Comparison of ENCODE assay signal across 8 cellular contexts in genomic region chr12:57764662-57765002, GRCh38. TPM values are rescaled to one million over a fixed set of nuclear protein-coding genes. Genes with fewer than 3 reads are reported as not detected.
A peak's percentile ranks its signal among the peaks of the same experiment; 100 is the strongest.
DNase-seq lines count a peak whose midpoint lies in the region; ATAC-seq, FAIRE-seq and TF ChIP-seq lines count a peak whose summit lies in the region.

No MANE protein-coding gene starts in this region.

- H3K4me1 Mint-ChIP-seq in astrocyte (ENCODE audit: low read depth, unreplicated experiment): peaks cover 5% of the 10 kb centered on the region

- H3K36me3 Mint-ChIP-seq in astrocyte (ENCODE audit: low read depth, unreplicated experiment): peaks cover 20% of the 10 kb centered on the region

- H2AFZ ChIP-seq in astrocyte (ENCODE audit: low read depth, low read length): peak overlapping the region; percentile 49

- H3K79me2 ChIP-seq in astrocyte (ENCODE audit: insufficient read depth, low read length): no peaks in the 10 kb centered on the region

- intact Hi-C loops in mucosa of descending colon (cut with DNase I, micrococcal nuclease): no loop called here

- H3K9me3 ChIP-seq in astrocyte (ENCODE audit: insufficient read depth, low read depth, low read length) (no peaks in the 10 kb centered on the region), mucosa of descending colon (no peaks in the 10 kb centered on the region)

- H3K27ac Mint-ChIP-seq in astrocyte (ENCODE audit: unreplicated experiment): no peak overlapping the region

- peak overlapping the region; percentile 80 for H3K4me2 ChIP-seq in astrocyte (ENCODE audit: low read length)

- DNase-seq in DMS53 (lab: John Stamatoyannopoulos, UW) (peak; percentile 89), astrocyte (ENCODE audit: low read depth) (no peak), mucosa of descending colon (peak in 2 of 3 donors; percentile 54 to 69), SIG-M5 (lab: John Stamatoyannopoulos, UW) (no peak), NCI-H1417 (lab: John Stamatoyannopoulos, UW) (no peak), G401 (ENCODE audit: low spot score) (no peak)

- H3K27me3 Mint-ChIP-seq in astrocyte (ENCODE audit: low read depth, unreplicated experiment): peaks cover 50% of the 10 kb centered on the region

- no peaks in the 10 kb centered on the region for H3K9me3 Mint-ChIP-seq in astrocyte (ENCODE audit: unreplicated experiment)

- H3K27me3 ChIP-seq in astrocyte (ENCODE audit: insufficient read depth, low read length): peaks cover 36% of the 10 kb centered on the region

- H3K9ac ChIP-seq in astrocyte (ENCODE audit: low read length): peak overlapping the region; percentile 31

- H4K20me1 ChIP-seq in astrocyte (ENCODE audit: insufficient read depth, low read length): peaks cover 10% of the 10 kb centered on the region

- H3K4me3 Mint-ChIP-seq in astrocyte (ENCODE audit: unreplicated experiment): no peak overlapping the region

- in situ Hi-C loops in G401 (cut with HindIII; ENCODE audit: low sequenced_read_pairs): no loop called here

- H3K27ac ChIP-seq in astrocyte (ENCODE audit: low read depth, low read length): no peak overlapping the region

- no peak for FAIRE-seq in astrocyte (lab: Jason Lieb, UNC)

- peaks cover 26% of the 10 kb centered on the region for H3K4me1 ChIP-seq in astrocyte (ENCODE audit: insufficient read depth, low read length)
- peaks cover 20% of the 10 kb centered on the region for H3K4me1 ChIP-seq in mucosa of descending colon (ENCODE audit: low read depth)

- TF ChIP-seq CTCF in astrocyte (IDR thresholded peaks at IDR 0.05; ENCODE audit: insufficient read depth, low read depth, low read length) (no peak), mucosa of descending colon (IDR thresholded peaks at IDR 0.05) (no peak)

- ATAC-seq in HG03066 (IDR thresholded peaks at IDR 0.05; ENCODE audit: low read depth, unreplicated experiment) (peak; percentile 15), mucosa of descending colon (peak; percentile 67), HG03097 (IDR thresholded peaks at IDR 0.05; ENCODE audit: low FRiP score, unreplicated experiment) (no peak)

- H3K4me3 ChIP-seq in astrocyte (ENCODE audit: insufficient read depth, low read depth, low read length): peak overlapping the region; percentile 44
- no peak overlapping the region for H3K4me3 ChIP-seq in mucosa of descending colon

- H3K36me3 ChIP-seq in astrocyte (ENCODE audit: insufficient read depth, low read length) (no peaks in the 10 kb centered on the region), mucosa of descending colon (ENCODE audit: low read depth) (no peaks in the 10 kb centered on the region)

RNA-seq across cellular contexts. Expression of gene CYP27B1, which starts 2.2 kb away (rescaled TPM):
- total RNA-seq in astrocyte (1.5 TPM in 2 replicates), mucosa of descending colon (1 to 10 TPM; 1.2 to 2.1 (median 1.4) TPM)
- total RNA-seq in G401 (2014; rRNA removed; shearing (Covaris generic)): 0.18 and 3.9 TPM in 2 replicates

RNA-seq across cellular contexts. Expression of gene METTL1, which starts 7.3 kb away (rescaled TPM):
- total RNA-seq in astrocyte (21.1 and 25.7 TPM in 2 replicates), mucosa of descending colon (10 to 100 TPM; 10.1 to 15.3 (median 10.6) TPM)
- 15.6 and 30.1 TPM in 2 replicates for total RNA-seq in G401 (2014; rRNA removed; shearing (Covaris generic))

RNA-seq across cellular contexts. Expression of gene EEF1AKMT3, which starts 7.8 kb away (rescaled TPM):
- 8.1 and 11.6 TPM in 2 replicates for total RNA-seq in astrocyte
- 1 to 10 TPM; 5.3 to 7.3 (median 6.2) TPM for total RNA-seq in mucosa of descending colon
- total RNA-seq in G401 (2014; rRNA removed; shearing (Covaris generic)): 5.1 and 7.0 TPM in 2 replicates

RNA-seq across cellular contexts. Expression of gene MARCHF9, which starts 9.7 kb away (rescaled TPM):
- total RNA-seq in astrocyte (11.3 and 13.0 TPM in 2 replicates), mucosa of descending colon (10 to 100 TPM; 10.5 to 15.1 (median 11.7) TPM)
- total RNA-seq in G401 (2014; rRNA removed; shearing (Covaris generic)): 7.2 and 14.2 TPM in 2 replicates

RNA-seq across cellular contexts. Expression of gene CDK4, which starts 12.5 kb away (rescaled TPM):
- total RNA-seq in astrocyte (113 and 133 TPM in 2 replicates), mucosa of descending colon (10 to 100 TPM; 41.4 to 62.7 (median 60.2) TPM)
- total RNA-seq in G401 (2014; rRNA removed; shearing (Covaris generic)): 721 and 790 TPM in 2 replicates

Comparison
In these comparisons a context has a peak if more than half of its experiments do, and no peak if none do; other contexts are left out.
1. DNase-seq: peak in DMS53 (single experiment) and mucosa of descending colon (2 of 3); none in astrocyte (single experiment), SIG-M5 (single experiment), NCI-H1417 (0 of 3) and G401 (single experiment).